ENCODE assay signal across 20 cellular contexts in genomic region chr22:31897842-31898241, GRCh38. TPM values are rescaled to one million over a fixed set of nuclear protein-coding genes. Genes with fewer than 3 reads are reported as not detected.
DNase-seq lines count a peak whose midpoint lies in the region; ATAC-seq and TF ChIP-seq lines count a peak whose summit lies in the region.
"Had no signal": no experiment of that assay in that cellular context is flagged by ENCODE, and none has a peak within 500 bp of the region (broad histone marks: within the 10 kb centered on the region; RNA-seq: fewer than 3 reads in every experiment).

No MANE protein-coding gene starts in this region.

- no peaks in the 10 kb centered on the region for H3K9me3 ChIP-seq in neural cell (ENCODE audit: low read length)
- no peaks in the 10 kb centered on the region for H3K9me3 ChIP-seq in CD4-positive, alpha-beta memory T cell (ENCODE audit: control insufficient read depth in 1 of 2, low read length in 2 of 2)
- H3K9me3 ChIP-seq: Caco-2, ovary had no signal

- CTCF ChIA-PET in CD4-positive, alpha-beta memory T cell (lab: Charles Lee; ENCODE audit: partially characterized antibody) = interaction anchor here (1.4 kb wide), 1 partner anchor 72 kb away, joined by 4 read pairs; no protein-coding TSS in a partner anchor

- ATAC-seq in stimulated activated effector memory CD8-positive, alpha-beta T cell treated with anti-CD3 and anti-CD28 coated beads, Interleukin-12 subunit alpha, Interleukin-12 subunit beta, amount 100 ng/mL, for 72 hours = no peak
- no peak for ATAC-seq in GM21528 (IDR thresholded peaks at IDR 0.05; ENCODE audit: low FRiP score, unreplicated experiment)
- ATAC-seq: stimulated activated naive B cell treated with anti-CD40 and anti-IgM and Interleukin-4, amounts not matched to agents 10 μg/mL and 1 μg/mL and 100 μg/mL, for 72 hours had no signal

- peak overlapping the region; percentile 87 for H3K27ac ChIP-seq in neural cell (ENCODE audit: low read length)
- H3K27ac ChIP-seq in CD4-positive, alpha-beta memory T cell (ENCODE audit: low read depth, low read length) = no peak overlapping the region
- H3K27ac ChIP-seq: ovary had no signal

- peaks cover 24 to 50% of the 10 kb centered on the region in 2 donors for H3K36me3 Mint-ChIP-seq in CD4-positive, alpha-beta memory T cell
- H3K36me3 Mint-ChIP-seq in stimulated activated effector memory CD8-positive, alpha-beta T cell treated with anti-CD3 and anti-CD28 coated beads, Interleukin-12 subunit alpha, Interleukin-12 subunit beta, amount 100 ng/mL, for 72 hours = peaks cover 50% of the 10 kb centered on the region

- no peaks in the 10 kb centered on the region for H3K27me3 ChIP-seq in neural cell (ENCODE audit: insufficient read depth, low read depth, low read length)
- H3K27me3 ChIP-seq in CD4-positive, alpha-beta memory T cell (ENCODE audit: insufficient read depth, low read length) = no peaks in the 10 kb centered on the region
- H3K27me3 ChIP-seq: ovary had no signal

- H3K9me3 Mint-ChIP-seq in CD4-positive, alpha-beta memory T cell = no peaks in the 10 kb centered on the region
- H3K9me3 Mint-ChIP-seq in stimulated activated effector memory CD8-positive, alpha-beta T cell treated with anti-CD3 and anti-CD28 coated beads, Interleukin-12 subunit alpha, Interleukin-12 subunit beta, amount 100 ng/mL, for 72 hours = no peaks in the 10 kb centered on the region
- H3K9me3 Mint-ChIP-seq: stimulated activated naive B cell treated with anti-CD40 and anti-IgM and Interleukin-4, amounts not matched to agents 10 μg/mL and 1 μg/mL and 100 μg/mL, for 72 hours had no signal

- H3K4me1 Mint-ChIP-seq in CD4-positive, alpha-beta memory T cell = no peaks in the 10 kb centered on the region
- H3K4me1 Mint-ChIP-seq in stimulated activated effector memory CD8-positive, alpha-beta T cell treated with anti-CD3 and anti-CD28 coated beads, Interleukin-12 subunit alpha, Interleukin-12 subunit beta, amount 100 ng/mL, for 72 hours = no peaks in the 10 kb centered on the region
- H3K4me1 Mint-ChIP-seq: stimulated activated naive B cell treated with anti-CD40 and anti-IgM and Interleukin-4, amounts not matched to agents 10 μg/mL and 1 μg/mL and 100 μg/mL, for 72 hours had no signal

- TF ChIP-seq EP300 in neural cell (conservative IDR thresholded peaks at IDR 0.05; ENCODE audit: poor library complexity, severe bottlenecking) = no peak

- H3K27me3 Mint-ChIP-seq in CD4-positive, alpha-beta memory T cell = no peaks in the 10 kb centered on the region
- H3K27me3 Mint-ChIP-seq: stimulated activated naive B cell treated with anti-CD40 and anti-IgM and Interleukin-4, amounts not matched to agents 10 μg/mL and 1 μg/mL and 100 μg/mL, for 72 hours had no signal

- in situ Hi-C loops in SK-MEL-5 (cut with HindIII; ENCODE audit: low pct_unique_long_range_greater_than_20kb, low sequenced_read_pairs) = no loop called here

- H3K9ac ChIP-seq in neural cell (ENCODE audit: low read length) = peak overlapping the region; percentile 60

- peaks cover 4% of the 10 kb centered on the region for H3F3A ChIP-seq in neural cell (ENCODE audit: insufficient read depth, low read length, poor library complexity, severe bottlenecking)

- H3K4me3 ChIP-seq in fibroblast of villous mesenchyme (ENCODE audit: low read depth, low read length) (no peak overlapping the region), neural cell (ENCODE audit: low read length) (peak overlapping the region; percentile 36)
- no peak overlapping the region for H3K4me3 ChIP-seq in CD4-positive, alpha-beta memory T cell (ENCODE audit: low read length in 2 of 2)
- H3K4me3 ChIP-seq: ovary, smooth muscle cell had no signal

- no peaks in the 10 kb centered on the region for H3K36me3 ChIP-seq in neural cell (ENCODE audit: insufficient read depth, low read length)
- H3K36me3 ChIP-seq in CD4-positive, alpha-beta memory T cell (ENCODE audit: insufficient read depth, low read length) = peaks cover 28% of the 10 kb centered on the region
- H3K36me3 ChIP-seq: ovary had no signal

- intact Hi-C loops in CD4-positive, alpha-beta memory T cell (cut with micrococcal nuclease) = no loop called here

- H3K4me1 ChIP-seq in CD4-positive, alpha-beta memory T cell (ENCODE audit: insufficient read depth, low read length) = no peaks in the 10 kb centered on the region

- H3K9me2 ChIP-seq in neural cell (ENCODE audit: insufficient read depth, low read length) = no peaks in the 10 kb centered on the region

- POLR2A ChIA-PET in CD4-positive, alpha-beta memory T cell (lab: Charles Lee; ENCODE audit: partially characterized antibody) = no interaction called here

- H3K4me3 Mint-ChIP-seq in CD4-positive, alpha-beta memory T cell = no peak overlapping the region
- no peak overlapping the region for H3K4me3 Mint-ChIP-seq in stimulated activated effector memory CD8-positive, alpha-beta T cell treated with anti-CD3 and anti-CD28 coated beads, Interleukin-12 subunit alpha, Interleukin-12 subunit beta, amount 100 ng/mL, for 72 hours
- H3K4me3 Mint-ChIP-seq: stimulated activated naive B cell treated with anti-CD40 and anti-IgM and Interleukin-4, amounts not matched to agents 10 μg/mL and 1 μg/mL and 100 μg/mL, for 72 hours had no signal

- DNase-seq in AG20443 (ENCODE audit: low spot score) (peak; percentile 48), SK-MEL-5 (ENCODE audit: low read depth, low spot score) (peak; percentile 97), fibroblast of villous mesenchyme (ENCODE audit: low read depth) (peak; percentile 31), NCI-H2227 (lab: John Stamatoyannopoulos, UW; ENCODE audit: unreplicated experiment) (no peak)
- DNase-seq in CD4-positive, alpha-beta memory T cell = no peak
- DNase-seq in stimulated activated effector memory CD8-positive, alpha-beta T cell treated with anti-CD3 and anti-CD28 coated beads, Interleukin-12 subunit alpha, Interleukin-12 subunit beta, amount 100 ng/mL, for 72 hours (ENCODE audit: low spot score in 2 of 2) = no peak
- DNase-seq: activated CD4-positive, alpha-beta T cell treated with anti-CD3 and anti-CD28 coated beads, Interleukin-2, amount 50 U/mL, for 4 hours; activated T-cell treated with anti-CD3 and anti-CD28 coated beads, Interleukin-2, amount 50 U/mL, for 48 hours; Caco-2; central memory CD4-positive, alpha-beta T cell; Kasumi-1; midbrain; NCI-H146; NCI-H446 treated with DMSO at 0.1 percent for 48 hours; ovary; stimulated activated naive B cell treated with anti-CD40 and anti-IgM and Interleukin-4, amounts not matched to agents 10 μg/mL and 1 μg/mL and 100 μg/mL, for 72 hours; T1000 had no signal

- H2AFZ ChIP-seq in neural cell (ENCODE audit: low read depth, low read length) = peak overlapping the region; percentile 2

- no peaks in the 10 kb centered on the region for H3K79me2 ChIP-seq in neural cell (replicated peaks; ENCODE audit: insufficient read depth, low read length)

- TF ChIP-seq CTCF in fibroblast of villous mesenchyme (IDR thresholded peaks at IDR 0.05; ENCODE audit: insufficient read depth, low read depth, low read length) (no peak), neural cell (IDR thresholded peaks at IDR 0.05; ENCODE audit: poor library complexity, severe bottlenecking) (peak; percentile 14)

- no peak overlapping the region for H3K4me2 ChIP-seq in neural cell (ENCODE audit: low read length)
- H3K4me2 ChIP-seq: smooth muscle cell had no signal

- H3K27ac Mint-ChIP-seq in CD4-positive, alpha-beta memory T cell = peak overlapping the region in 1 of 7 donors; percentile 23
- H3K27ac Mint-ChIP-seq in stimulated activated effector memory CD8-positive, alpha-beta T cell treated with anti-CD3 and anti-CD28 coated beads, Interleukin-12 subunit alpha, Interleukin-12 subunit beta, amount 100 ng/mL, for 72 hours = no peak overlapping the region
- H3K27ac Mint-ChIP-seq: stimulated activated naive B cell treated with anti-CD40 and anti-IgM and Interleukin-4, amounts not matched to agents 10 μg/mL and 1 μg/mL and 100 μg/mL, for 72 hours had no signal

- no peak for TF ChIP-seq RAD21 in neural cell (conservative IDR thresholded peaks at IDR 0.05)

- no peaks in the 10 kb centered on the region for H4K20me1 ChIP-seq in neural cell (ENCODE audit: insufficient read depth)

TF ChIP-seq in neural cell, 6 proteins besides CTCF, POLR2A, EP300 and RAD21 (continues in another document):
- TF ChIP-seq REST (IDR thresholded peaks at IDR 0.05; ENCODE audit: borderline replicate concordance) (no peak), SMC3 (conservative IDR thresholded peaks at IDR 0.05; ENCODE audit: poor library complexity) (no peak), POLR2AphosphoS5 (IDR thresholded peaks at IDR 0.05) (no peak), MXI1 (conservative IDR thresholded peaks at IDR 0.05; ENCODE audit: poor library complexity, severe bottlenecking) (no peak)

RNA-seq across cellular contexts. Expression of gene YWHAH, which starts 46.5 kb away (rescaled TPM):
- total RNA-seq in SK-MEL-5 (2014; rRNA removed; shearing (Covaris generic)) = 130 and 140 TPM in 2 replicates
- polyA plus RNA-seq in SK-MEL-5 (2015; cell fraction: cytosol; rRNA removed) = 158 and 164 TPM in 2 replicates
- 27.7 and 29.7 TPM in 2 replicates for polyA plus RNA-seq in SK-MEL-5 (2015; cell fraction: nucleus; rRNA removed)
- total RNA-seq in fibroblast of villous mesenchyme = 131 and 140 TPM in 2 replicates
- polyA plus RNA-seq in neural cell = 298 and 300 TPM in 2 replicates
- 214 and 224 TPM in 2 replicates for polyA minus RNA-seq in neural cell
- total RNA-seq in CD4-positive, alpha-beta memory T cell = 10 to 100 TPM; 48.0 to 57.0 TPM
- 100 to 1,000 TPM in 1 of 2 donors, 10 to 100 TPM in 1; 99.3 to 126 TPM for polyA plus RNA-seq in CD4-positive, alpha-beta memory T cell

Comparison
In these comparisons a context has a peak if more than half of its experiments do, and no peak if none do; other contexts are left out.
1. DNase-seq: peak in AG20443 (single experiment), SK-MEL-5 (single experiment) and fibroblast of villous mesenchyme (single experiment); none in CD4-positive, alpha-beta memory T cell (0 of 5), stimulated activated effector memory CD8-positive, alpha-beta T cell treated with anti-CD3 and anti-CD28 coated beads, Interleukin-12 subunit alpha, Interleukin-12 subunit beta, amount 100 ng/mL, for 72 hours (0 of 2) and NCI-H2227 (single experiment).